ENCODE assay signal across 8 cellular contexts in the genomic region with DNA sequence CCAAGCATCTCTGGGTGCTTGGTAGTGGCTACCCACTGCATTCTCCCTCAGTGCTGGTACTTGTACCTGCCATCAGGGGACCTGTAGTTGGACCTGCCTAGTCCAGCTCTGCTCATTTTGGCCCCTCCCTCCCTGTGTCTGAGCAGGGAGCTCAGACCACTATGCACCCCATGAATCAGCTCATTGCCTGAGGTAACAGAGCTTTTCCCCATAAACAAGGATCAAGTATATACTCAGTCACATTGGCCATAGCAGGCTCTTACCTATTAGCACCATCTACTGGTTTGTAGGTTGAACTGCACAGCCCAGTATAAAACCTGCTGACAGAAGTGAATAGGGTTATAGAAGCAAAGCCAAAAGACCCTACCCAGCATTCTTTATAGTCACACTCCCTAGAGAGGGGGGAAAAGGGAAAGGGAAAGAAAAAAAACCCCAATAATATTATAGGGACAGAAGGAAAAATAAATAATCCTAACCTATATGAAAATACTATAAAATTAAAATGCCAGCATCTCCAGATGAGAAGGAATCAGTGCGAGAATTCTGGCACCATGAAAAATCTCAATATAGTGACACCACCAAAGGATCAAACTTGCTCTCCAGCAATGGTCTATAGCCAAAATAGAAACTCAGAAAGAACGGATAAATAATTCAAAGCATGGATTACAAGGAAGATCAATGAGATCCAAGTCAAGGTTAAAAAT. TPM values are rescaled to one million over a fixed set of nuclear protein-coding genes. Genes with fewer than 3 reads are reported as not detected.
DNase-seq lines count a peak whose midpoint lies in the region; ATAC-seq, FAIRE-seq and TF ChIP-seq lines count a peak whose summit lies in the region.

No MANE protein-coding gene starts in this region.

- intact Hi-C loops in Calu3 (cut with micrococcal nuclease; ENCODE audit: unreplicated experiment), result loop anchor here (1.0 to 2.0 kb wide), 2 partner anchors 128 to 181 kb away; partner anchors contain the start of gene CASP10

- H3K27me3 Mint-ChIP-seq in Calu3 (ENCODE audit: unreplicated experiment), result no peaks in the 10 kb centered on the region
- H3K27me3 Mint-ChIP-seq in effector memory CD8-positive, alpha-beta T cell, result no peaks in the 10 kb centered on the region

- no peak overlapping the region for H3K4me3 Mint-ChIP-seq in Calu3 (ENCODE audit: low read depth, unreplicated experiment)
- H3K4me3 Mint-ChIP-seq in effector memory CD8-positive, alpha-beta T cell, result peak overlapping the region in 1 of 2 donors; percentile 37

- H3K27ac Mint-ChIP-seq in Calu3 (ENCODE audit: unreplicated experiment), result no peak overlapping the region
- H3K27ac Mint-ChIP-seq in effector memory CD8-positive, alpha-beta T cell, result peak overlapping the region; percentile 9 to 59

- no peaks in the 10 kb centered on the region for H3K36me3 Mint-ChIP-seq in Calu3 (ENCODE audit: insufficient read depth, unreplicated experiment)
- H3K36me3 Mint-ChIP-seq in effector memory CD8-positive, alpha-beta T cell (ENCODE audit: insufficient read depth), result peaks cover 3% of the 10 kb centered on the region

- no TSS peak for BruUV-seq in Calu3 (replicated peaks; lab: Mats Ljungman, UMichigan)

- TF ChIP-seq CTCF in Calu3 (IDR thresholded peaks at IDR 0.05; ENCODE audit: unreplicated experiment) (peak; percentile 80), LNCaP clone FGC (IDR thresholded peaks at IDR 0.05; ENCODE audit: control insufficient read depth, extremely low read depth, insufficient read depth) (peak; percentile 77)

- H3K9me3 Mint-ChIP-seq in Calu3 (ENCODE audit: low read depth, unreplicated experiment), result peaks cover 2% of the 10 kb centered on the region
- no peaks in the 10 kb centered on the region for H3K9me3 Mint-ChIP-seq in effector memory CD8-positive, alpha-beta T cell

- CTCF ChIA-PET in Calu3 (lab: Charles Lee), result interaction anchor here (0.6 to 1.7 kb wide), 3 partner anchors 20 to 131 kb away, joined by 3 to 15 read pairs (median 4); no protein-coding TSS in a partner anchor

- no peak overlapping the region for H3K4me3 ChIP-seq in LNCaP clone FGC (ENCODE audit: low read depth, low read length)

- ATAC-seq in effector memory CD8-positive, alpha-beta T cell (replicated peaks), result peak; percentile 93
- no peak for ATAC-seq in HG03378 (IDR thresholded peaks at IDR 0.05; ENCODE audit: unreplicated experiment)
- ATAC-seq in HG03460 (IDR thresholded peaks at IDR 0.05; ENCODE audit: unreplicated experiment), result no peak

- peaks cover 6% of the 10 kb centered on the region for H3K4me1 Mint-ChIP-seq in Calu3 (ENCODE audit: low read depth, unreplicated experiment)
- H3K4me1 Mint-ChIP-seq in effector memory CD8-positive, alpha-beta T cell (ENCODE audit: low read depth in 2 of 2), result peaks cover 9 to 12% of the 10 kb centered on the region in 2 donors

- peak; percentile 70 for FAIRE-seq in GM19239 (lab: Jason Lieb, UNC)

- DNase-seq in Calu3 (peak; percentile 40), GM19239 (ENCODE audit: insufficient read length, low spot score) (peak; percentile 19), LNCaP clone FGC (ENCODE audit: low read depth) (peak; percentile 31), T follicular helper cell (ENCODE audit: low read depth) (peak; percentile 11), midbrain (lab: John Stamatoyannopoulos, UW) (peak; percentile 12)
- DNase-seq in effector memory CD8-positive, alpha-beta T cell, result peak; percentile 23 to 36 (median 32)

RNA-seq across cellular contexts. Expression of gene FLACC1, which starts 6.9 kb away (rescaled TPM):
- 1.2 and 1.4 TPM in 2 replicates for total RNA-seq in Calu3 (2022)
